In genomic region chr4:98930311-98930865, GRCh38 we compare ENCODE assay signal across 8 cellular contexts. TPM values are rescaled to one million over a fixed set of nuclear protein-coding genes. Genes with fewer than 3 reads are reported as not detected.
DNase-seq lines count a peak whose midpoint lies in the region; ATAC-seq and TF ChIP-seq lines count a peak whose summit lies in the region.

No MANE protein-coding gene starts in this region.

- peaks cover 7% of the 10 kb centered on the region for H3K36me3 ChIP-seq in skeletal muscle satellite cell (ENCODE audit: insufficient read depth, low read length)

- peak; percentile 2 for ATAC-seq in GM18499 (IDR thresholded peaks at IDR 0.05; ENCODE audit: insufficient read depth, unreplicated experiment)
- ATAC-seq in GM21529 (IDR thresholded peaks at IDR 0.05; ENCODE audit: unreplicated experiment): no peak
- ATAC-seq in HG03159 (IDR thresholded peaks at IDR 0.05; ENCODE audit: unreplicated experiment): no peak
- no peak for ATAC-seq in GM18519 (IDR thresholded peaks at IDR 0.05; ENCODE audit: low FRiP score, unreplicated experiment)

- no peaks in the 10 kb centered on the region for H3K27me3 ChIP-seq in skeletal muscle satellite cell (ENCODE audit: control insufficient read depth, insufficient read depth, low read length)

- H3K27ac ChIP-seq in RWPE1: peak overlapping the region; percentile 56
- peak overlapping the region; percentile 97 for H3K27ac ChIP-seq in epithelial cell of prostate

- H3K9ac ChIP-seq in skeletal muscle satellite cell (ENCODE audit: low read depth, low read length): peak overlapping the region; percentile 93

- DNase-seq in RWPE1 (ENCODE audit: low spot score) (no peak), epithelial cell of prostate (ENCODE audit: low read depth, low spot score) (no peak), iPS-NIHi7 (ENCODE audit: extremely low spot score) (no peak)

- H3K9me3 ChIP-seq in skeletal muscle satellite cell (replicated peaks; ENCODE audit: low read length): no peaks in the 10 kb centered on the region

- peak overlapping the region; percentile 97 for H3K4me3 ChIP-seq in skeletal muscle satellite cell (ENCODE audit: low read length)

- POLR2A ChIA-PET in RWPE1 (lab: Yijun Ruan, JAX; ENCODE audit: low non-redundant PET): no interaction called here

- TF ChIP-seq CTCF in RWPE1 (conservative IDR thresholded peaks at IDR 0.05; ENCODE audit: low read depth): no peak

- CTCF ChIA-PET in RWPE1 (lab: Yijun Ruan, JAX): interaction anchor here (0.6 to 0.8 kb wide), 4 partner anchors 14 to 501 kb away, joined by 3 to 11 read pairs (median 4); no protein-coding TSS in a partner anchor

- peak overlapping the region; percentile 98 for H3K4me2 ChIP-seq in skeletal muscle satellite cell (ENCODE audit: low read length)

- H3K4me1 ChIP-seq in skeletal muscle satellite cell (ENCODE audit: control insufficient read depth, insufficient read depth, low read length): peaks cover 26% of the 10 kb centered on the region

RNA-seq across cellular contexts. Expression of gene EIF4E, which starts 1.5 kb away (rescaled TPM):
- total RNA-seq in skeletal muscle satellite cell (2012; rRNA removed): 197 and 208 TPM in 2 replicates
